ENCODE assay signal across 9 cellular contexts in genomic region chr13:114118763-114119123, GRCh38. TPM values are rescaled to one million over a fixed set of nuclear protein-coding genes. Genes with fewer than 3 reads are reported as not detected.
DNase-seq lines count a peak whose midpoint lies in the region; ATAC-seq and FAIRE-seq lines count a peak whose summit lies in the region.
"Had no signal": no experiment of that assay in that cellular context is flagged by ENCODE, and none has a peak within 500 bp of the region (broad histone marks: within the 10 kb centered on the region; RNA-seq: fewer than 3 reads in every experiment).

No MANE protein-coding gene starts in this region.

- H3K27ac ChIP-seq in skeletal muscle tissue (ENCODE audit: low read depth, low read length), result peak overlapping the region; percentile 54

- H3K9ac ChIP-seq in skeletal muscle tissue (ENCODE audit: low read depth in 1 of 3, low read length in 3 of 3), result peak overlapping the region in 1 of 3 donors; percentile 33

- no peak overlapping the region for H3K4me3 ChIP-seq in skeletal muscle tissue (ENCODE audit: low read length in 3 of 3)

- ATAC-seq in left ventricle myocardium superior (peak; percentile 26), GM21515 (IDR thresholded peaks at IDR 0.05; ENCODE audit: unreplicated experiment) (no peak), GM21786 (IDR thresholded peaks at IDR 0.05; ENCODE audit: unreplicated experiment) (no peak)

- intact Hi-C loops in activated T-helper 1 cell treated with anti-CD3 and anti-CD28 coated beads, Interleukin-12 subunit alpha, Interleukin-12 subunit beta, Interleukin-2, Interleukin-4 antibody, amounts not matched to agents 30 ng/mL and 10 ng/mL and 1 ng/mL, durations not matched to agents 14 hours and 24 hours and 36 hours (cut with micrococcal nuclease), result no loop called here
- intact Hi-C loops in left ventricle myocardium superior (cut with micrococcal nuclease), result no loop called here

- peak overlapping the region; percentile 83 for H3K27ac Mint-ChIP-seq in activated T-helper 1 cell treated with anti-CD3 and anti-CD28 coated beads, Interleukin-12 subunit alpha, Interleukin-12 subunit beta, Interleukin-2, Interleukin-4 antibody, amounts not matched to agents 30 ng/mL and 10 ng/mL and 1 ng/mL, durations not matched to agents 14 hours and 24 hours and 36 hours

- peaks cover 25% of the 10 kb centered on the region for H3K36me3 Mint-ChIP-seq in activated T-helper 1 cell treated with anti-CD3 and anti-CD28 coated beads, Interleukin-12 subunit alpha, Interleukin-12 subunit beta, Interleukin-2, Interleukin-4 antibody, amounts not matched to agents 30 ng/mL and 10 ng/mL and 1 ng/mL, durations not matched to agents 14 hours and 24 hours and 36 hours (ENCODE audit: low read depth)

- no peaks in the 10 kb centered on the region for H3K27me3 ChIP-seq in skeletal muscle tissue (ENCODE audit: control insufficient read depth in 3 of 3, insufficient read depth in 3 of 3, low read length in 3 of 3)

- peaks cover 29 to 71% (median 30%) of the 10 kb centered on the region in 3 donors for H3K4me1 ChIP-seq in skeletal muscle tissue (ENCODE audit: control insufficient read depth in 3 of 3, insufficient read depth in 3 of 3, low read length in 3 of 3)

- H3K4me3 Mint-ChIP-seq in activated T-helper 1 cell treated with anti-CD3 and anti-CD28 coated beads, Interleukin-12 subunit alpha, Interleukin-12 subunit beta, Interleukin-2, Interleukin-4 antibody, amounts not matched to agents 30 ng/mL and 10 ng/mL and 1 ng/mL, durations not matched to agents 14 hours and 24 hours and 36 hours, result no peak overlapping the region

- peaks cover 0 to 5% (median 0%) of the 10 kb centered on the region in 3 donors for H3K36me3 ChIP-seq in skeletal muscle tissue (ENCODE audit: control insufficient read depth in 3 of 3, insufficient read depth in 3 of 3, low read length in 3 of 3)

- peaks cover 58% of the 10 kb centered on the region for H3K4me1 Mint-ChIP-seq in activated T-helper 1 cell treated with anti-CD3 and anti-CD28 coated beads, Interleukin-12 subunit alpha, Interleukin-12 subunit beta, Interleukin-2, Interleukin-4 antibody, amounts not matched to agents 30 ng/mL and 10 ng/mL and 1 ng/mL, durations not matched to agents 14 hours and 24 hours and 36 hours (ENCODE audit: low read depth)

- no peak for DNase-seq in GM19239 (ENCODE audit: insufficient read length, low spot score)
- DNase-seq in activated T-helper 1 cell treated with anti-CD3 and anti-CD28 coated beads, Interleukin-12 subunit alpha, Interleukin-12 subunit beta, Interleukin-2, Interleukin-4 antibody, amounts not matched to agents 30 ng/mL and 10 ng/mL and 1 ng/mL, durations not matched to agents 14 hours and 24 hours and 36 hours (ENCODE audit: low spot score), result no peak
- DNase-seq in left ventricle myocardium superior, result peak; percentile 19
- no peak for DNase-seq in NCI-H2196 treated with DMSO at 0.1 percent for 48 hours (lab: John Stamatoyannopoulos, UW; ENCODE audit: unreplicated experiment)
- DNase-seq in dedifferentiated amniotic fluid mesenchymal stem cell (ENCODE audit: extremely low spot score), result no peak
- DNase-seq: activated CD4-positive, alpha-beta T cell treated with anti-CD3 and anti-CD28 coated beads, Interleukin-2, amount 50 U/mL, for 4 hours had no signal

- no peaks in the 10 kb centered on the region for H3K9me3 Mint-ChIP-seq in activated T-helper 1 cell treated with anti-CD3 and anti-CD28 coated beads, Interleukin-12 subunit alpha, Interleukin-12 subunit beta, Interleukin-2, Interleukin-4 antibody, amounts not matched to agents 30 ng/mL and 10 ng/mL and 1 ng/mL, durations not matched to agents 14 hours and 24 hours and 36 hours

- peak; percentile 83 for FAIRE-seq in GM19239 (lab: Jason Lieb, UNC)

- H3K9me3 ChIP-seq in skeletal muscle tissue (ENCODE audit: control insufficient read depth in 3 of 3, low read length in 3 of 3), result no peaks in the 10 kb centered on the region

- H3K27me3 Mint-ChIP-seq in activated T-helper 1 cell treated with anti-CD3 and anti-CD28 coated beads, Interleukin-12 subunit alpha, Interleukin-12 subunit beta, Interleukin-2, Interleukin-4 antibody, amounts not matched to agents 30 ng/mL and 10 ng/mL and 1 ng/mL, durations not matched to agents 14 hours and 24 hours and 36 hours (ENCODE audit: insufficient read depth), result no peaks in the 10 kb centered on the region

RNA-seq across cellular contexts. Expression of gene RASA3, which starts 13.7 kb away (rescaled TPM):
- 22.9 and 23.5 TPM in 2 replicates for total RNA-seq in activated T-helper 1 cell treated with anti-CD3 and anti-CD28 coated beads, Interleukin-12 subunit alpha, Interleukin-12 subunit beta, Interleukin-2, Interleukin-4 antibody, amounts not matched to agents 30 ng/mL and 10 ng/mL and 1 ng/mL, durations not matched to agents 14 hours and 24 hours and 36 hours
- total RNA-seq in left ventricle myocardium superior (12.3 TPM), skeletal muscle tissue (14.1 TPM)
